In the genomic region with DNA sequence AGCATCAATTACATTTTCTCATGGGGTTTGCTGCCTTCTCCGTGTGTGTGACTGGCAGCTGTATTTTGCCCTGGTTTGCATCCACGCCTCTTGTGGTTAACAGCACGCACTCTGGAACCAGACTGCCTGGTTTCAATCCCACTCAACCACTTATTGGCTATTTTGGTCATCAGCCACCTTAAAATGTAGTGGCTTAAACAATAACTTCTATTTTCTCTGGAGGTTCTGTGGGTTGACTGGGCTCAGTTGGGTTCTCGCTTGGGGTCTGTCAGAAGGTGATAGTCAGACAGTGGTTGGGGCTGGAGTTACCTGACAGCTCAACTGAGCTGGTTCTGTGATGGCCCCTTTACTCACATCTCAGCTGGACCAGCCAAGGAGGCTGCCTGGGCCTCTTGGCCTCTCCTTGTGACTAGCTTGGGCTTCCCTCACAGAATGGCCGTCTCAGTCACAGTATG, we compare ENCODE assay signal across 8 cellular contexts. TPM values are rescaled to one million over a fixed set of nuclear protein-coding genes. Genes with fewer than 3 reads are reported as not detected.
DNase-seq lines count a peak whose midpoint lies in the region; ATAC-seq and TF ChIP-seq lines count a peak whose summit lies in the region.

No MANE protein-coding gene starts in this region.

- peak overlapping the region; percentile 87 to 90 for H3K27ac ChIP-seq in lung (ENCODE audit: low read depth in 1 of 2, low read length in 1 of 2)

- no peaks in the 10 kb centered on the region for H3K27me3 Mint-ChIP-seq in activated CD4-positive, alpha-beta T cell treated with anti-CD3 and anti-CD28 coated beads, Interleukin-2, amount 10 ng/mL, durations not matched to agents 7 days and 5 days

- POLR2A ChIA-PET in activated CD4-positive, alpha-beta T cell treated with anti-CD3 and anti-CD28 coated beads, Interleukin-2, amount 10 ng/mL, durations not matched to agents 7 days and 5 days (lab: Charles Lee): no interaction called here

- DNase-seq in stimulated activated CD4-positive, alpha-beta T cell treated with anti-CD3 and anti-CD28 coated beads, Interleukin-1b, Interleukin-23, amount 100 ng/mL, for 48 hours: peak; percentile 60
- no peak for DNase-seq in stimulated activated CD4-positive, alpha-beta T cell treated with anti-CD3 and anti-CD28 coated beads, Interleukin-4, amount 100 ng/mL, for 4 hours
- DNase-seq in activated CD4-positive, alpha-beta T cell treated with anti-CD3 and anti-CD28 coated beads, Interleukin-2, amount 10 ng/mL, durations not matched to agents 7 days and 5 days: no peak
- DNase-seq in lung (ENCODE audit: low spot score): no peak
- DNase-seq in DMS53 (lab: John Stamatoyannopoulos, UW): no peak
- no peak for DNase-seq in kidney glomerular epithelial cell (lab: John Stamatoyannopoulos, UW)
- DNase-seq in GOT3 (lab: John Stamatoyannopoulos, UW): no peak

- CTCF ChIA-PET in activated CD4-positive, alpha-beta T cell treated with anti-CD3 and anti-CD28 coated beads, Interleukin-2, amount 10 ng/mL, durations not matched to agents 7 days and 5 days (lab: Charles Lee): interaction anchor here (1.0 to 3.0 kb wide), 4 partner anchors 10 to 123 kb away, joined by 4 to 18 read pairs (median 5); no protein-coding TSS in a partner anchor

- H3K4me1 ChIP-seq in lung (ENCODE audit: control insufficient read depth in 2 of 2, insufficient read depth in 2 of 2, low read length in 2 of 2): peaks cover 6 to 26% of the 10 kb centered on the region in 2 donors

- H3K4me1 Mint-ChIP-seq in activated CD4-positive, alpha-beta T cell treated with anti-CD3 and anti-CD28 coated beads, Interleukin-2, amount 10 ng/mL, durations not matched to agents 7 days and 5 days: peaks cover 67% of the 10 kb centered on the region

- H3K27ac Mint-ChIP-seq in activated CD4-positive, alpha-beta T cell treated with anti-CD3 and anti-CD28 coated beads, Interleukin-2, amount 10 ng/mL, durations not matched to agents 7 days and 5 days: peak overlapping the region; percentile 99

- H3K4me3 ChIP-seq in lung: no peak overlapping the region

- peaks cover 8% of the 10 kb centered on the region for H3K36me3 Mint-ChIP-seq in activated CD4-positive, alpha-beta T cell treated with anti-CD3 and anti-CD28 coated beads, Interleukin-2, amount 10 ng/mL, durations not matched to agents 7 days and 5 days (ENCODE audit: low read depth)

- TF ChIP-seq CTCF in lung (IDR thresholded peaks at IDR 0.05; ENCODE audit: control extremely low read depth, extremely low read depth): no peak

- H3K27me3 ChIP-seq in lung (ENCODE audit: control insufficient read depth, insufficient read depth): no peaks in the 10 kb centered on the region

- peaks cover 0 to 10% of the 10 kb centered on the region in 2 donors for H3K36me3 ChIP-seq in lung (ENCODE audit: control insufficient read depth in 2 of 2, insufficient read depth in 2 of 2, low read length in 2 of 2)

- 57 to 70% methylated on average over 5 of the region's 5 CpGs for WGBS in lung, 2 donors

- H3K9me3 Mint-ChIP-seq in activated CD4-positive, alpha-beta T cell treated with anti-CD3 and anti-CD28 coated beads, Interleukin-2, amount 10 ng/mL, durations not matched to agents 7 days and 5 days: peaks cover 2% of the 10 kb centered on the region

- no peak for ATAC-seq in lung (ENCODE audit: insufficient read depth, low FRiP score)
- ATAC-seq in GM21717 (IDR thresholded peaks at IDR 0.05; ENCODE audit: unreplicated experiment): no peak

- H3K9me3 ChIP-seq in lung (ENCODE audit: control insufficient read depth in 2 of 2, insufficient read depth in 1 of 2, low read length in 1 of 2): no peaks in the 10 kb centered on the region

- peak overlapping the region; percentile 5 for H3K4me3 Mint-ChIP-seq in activated CD4-positive, alpha-beta T cell treated with anti-CD3 and anti-CD28 coated beads, Interleukin-2, amount 10 ng/mL, durations not matched to agents 7 days and 5 days

RNA-seq across cellular contexts. Expression of a gene that starts 36.8 kb away (rescaled TPM):
- total RNA-seq in activated CD4-positive, alpha-beta T cell treated with anti-CD3 and anti-CD28 coated beads, Interleukin-2, amount 10 ng/mL, durations not matched to agents 7 days and 5 days: 10 to 100 TPM; 14.5 TPM
- total RNA-seq in lung: 10 to 100 TPM; 20.6 to 36.3 TPM
- 10 to 100 TPM; 16.4 to 31.1 TPM for polyA plus RNA-seq in lung

RNA-seq across cellular contexts. Expression of a gene that starts 41.7 kb away (rescaled TPM):
- total RNA-seq in activated CD4-positive, alpha-beta T cell treated with anti-CD3 and anti-CD28 coated beads, Interleukin-2, amount 10 ng/mL, durations not matched to agents 7 days and 5 days: 1 to 10 TPM; 1.2 to 1.5 TPM
- 1 to 10 TPM; 1.6 to 2.0 TPM for total RNA-seq in lung
- polyA plus RNA-seq in lung: 1 to 10 TPM; 1.8 to 3.5 TPM
